In genomic region chr2:131034122-131035051, GRCh38 we compare ENCODE assay signal across 8 cellular contexts. TPM values are rescaled to one million over a fixed set of nuclear protein-coding genes. Genes with fewer than 3 reads are reported as not detected.
DNase-seq lines count a peak whose midpoint lies in the region; ATAC-seq and TF ChIP-seq lines count a peak whose summit lies in the region.

No MANE protein-coding gene starts in this region.

- no peaks in the 10 kb centered on the region for H3K36me3 ChIP-seq in cardiac muscle cell
- H3K36me3 ChIP-seq in upper lobe of right lung: no peaks in the 10 kb centered on the region

- peak; percentile 48 to 79 for DNase-seq in cardiac muscle cell (ENCODE audit: low read depth in 1 of 2, low spot score in 1 of 2)
- DNase-seq in cardiac septum (ENCODE audit: low spot score): no peak
- peak; percentile 37 for DNase-seq in cerebellum (ENCODE audit: low spot score)
- peak; percentile 61 for DNase-seq in midbrain (lab: John Stamatoyannopoulos, UW)
- DNase-seq in upper lobe of right lung: no peak
- no peak for DNase-seq in HuH-7.5 (ENCODE audit: low spot score)
- DNase-seq in 8988T: no peak
- DNase-seq in central memory CD4-positive, alpha-beta T cell: no peak

- H3K4me1 ChIP-seq in cardiac muscle cell (ENCODE audit: low read depth): peaks cover 44% of the 10 kb centered on the region
- no peaks in the 10 kb centered on the region for H3K4me1 ChIP-seq in upper lobe of right lung

- H3K27me3 ChIP-seq in cardiac muscle cell (peaks cover 9% of the 10 kb centered on the region), upper lobe of right lung (peaks cover 29% of the 10 kb centered on the region)

- H3K4me3 ChIP-seq in cardiac muscle cell: peak overlapping the region; percentile 52
- peak overlapping the region; percentile 29 for H3K4me3 ChIP-seq in upper lobe of right lung

- no peak overlapping the region for H3K27ac ChIP-seq in cardiac muscle cell
- no peak overlapping the region for H3K27ac ChIP-seq in upper lobe of right lung

- intact Hi-C loops in cardiac septum (cut with DNase I) (no loop called here), upper lobe of right lung (cut with DNase I) (no loop called here)

- peak; percentile 34 for ATAC-seq in upper lobe of right lung

- H3K9me3 ChIP-seq in cardiac muscle cell (ENCODE audit: low read depth) (no peaks in the 10 kb centered on the region), upper lobe of right lung (no peaks in the 10 kb centered on the region)

- TF ChIP-seq CTCF in cardiac muscle cell (IDR thresholded peaks at IDR 0.05; ENCODE audit: low read depth, low read length): no peak
- TF ChIP-seq CTCF in upper lobe of right lung (IDR thresholded peaks at IDR 0.05): no peak

RNA-seq across cellular contexts. Expression of gene FAM168B, which starts 58.9 kb away (rescaled TPM):
- total RNA-seq in cardiac muscle cell (109 and 142 TPM in 2 replicates), cardiac septum (90.3 TPM), cerebellum (105 TPM), upper lobe of right lung (77.8 TPM)
- 50.4 and 58.2 TPM in 2 replicates for polyA plus RNA-seq in cardiac muscle cell

Comparison
In these comparisons a context has a peak if more than half of its experiments do, and no peak if none do; other contexts are left out.
1. DNase-seq: peak in cardiac muscle cell (2 of 2), cerebellum (single experiment) and midbrain (single experiment); none in cardiac septum (single experiment), upper lobe of right lung (single experiment), HuH-7.5 (single experiment), 8988T (single experiment) and central memory CD4-positive, alpha-beta T cell (single experiment).